16 cellular contexts compared by ENCODE assay signal in genomic region chr11:15783619-15784018, GRCh38.
"Had no signal": no experiment of that assay in that cellular context is flagged by ENCODE, and none has a peak within 500 bp of the region (broad histone marks: within the 10 kb centered on the region; RNA-seq: fewer than 3 reads in every experiment).

No MANE protein-coding gene starts in this region.

- H3K27ac Mint-ChIP-seq: activated CD4-positive, alpha-beta T cell treated with anti-CD3 and anti-CD28 coated beads, Interleukin-2, amount 10 ng/mL, durations not matched to agents 7 days and 5 days; activated naive CD4-positive, alpha-beta T cell treated with anti-CD3 and anti-CD28 coated beads, Interleukin-2, amount 10 ng/mL, durations not matched to agents 7 days and 5 days had no signal

- DNase-seq: activated CD4-positive, alpha-beta T cell treated with anti-CD3 and anti-CD28 coated beads, Interleukin-2, amount 10 ng/mL, durations not matched to agents 7 days and 5 days; activated CD8-positive, alpha-beta memory T cell treated with anti-CD3 and anti-CD28 coated beads, Interleukin-2, amount 50 U/mL, for 4 hours; activated naive CD4-positive, alpha-beta T cell treated with anti-CD3 and anti-CD28 coated beads, Interleukin-2, amount 10 ng/mL, durations not matched to agents 7 days and 5 days; activated T-cell treated with anti-CD3 and anti-CD28 coated beads, Interleukin-2, amount 50 U/mL, for 4 hours; cerebellar nuclear complex; cortex of kidney; kidney; occipital lobe; retina; stimulated activated CD4-positive, alpha-beta T cell treated with anti-CD3 and anti-CD28 coated beads, Interleukin-2, amount 100 ng/mL, for 24 hours; stimulated activated naive CD4-positive, alpha-beta T cell treated with Interleukin-2 at 50 U/mL for 16 hours; T1000; tibial artery had no signal

- H3K4me1 Mint-ChIP-seq: activated CD4-positive, alpha-beta T cell treated with anti-CD3 and anti-CD28 coated beads, Interleukin-2, amount 10 ng/mL, durations not matched to agents 7 days and 5 days; activated naive CD4-positive, alpha-beta T cell treated with anti-CD3 and anti-CD28 coated beads, Interleukin-2, amount 10 ng/mL, durations not matched to agents 7 days and 5 days had no signal

- H3K36me3 ChIP-seq: ascending aorta, tibial artery had no signal

- H3K27ac ChIP-seq: ascending aorta, hepatocyte, tibial artery had no signal

- H3K27me3 ChIP-seq: ascending aorta, hepatocyte, tibial artery had no signal

- ATAC-seq: activated T-cell treated with anti-CD3 and anti-CD28 coated beads, Interleukin-2, amount 50 U/mL, for 4 hours; left lobe of liver had no signal

- H3K27me3 Mint-ChIP-seq: activated CD4-positive, alpha-beta T cell treated with anti-CD3 and anti-CD28 coated beads, Interleukin-2, amount 10 ng/mL, durations not matched to agents 7 days and 5 days; activated naive CD4-positive, alpha-beta T cell treated with anti-CD3 and anti-CD28 coated beads, Interleukin-2, amount 10 ng/mL, durations not matched to agents 7 days and 5 days had no signal

- H3K9me3 Mint-ChIP-seq: activated CD4-positive, alpha-beta T cell treated with anti-CD3 and anti-CD28 coated beads, Interleukin-2, amount 10 ng/mL, durations not matched to agents 7 days and 5 days; activated naive CD4-positive, alpha-beta T cell treated with anti-CD3 and anti-CD28 coated beads, Interleukin-2, amount 10 ng/mL, durations not matched to agents 7 days and 5 days; activated T-cell treated with anti-CD3 and anti-CD28 coated beads, Interleukin-2, amount 50 U/mL, for 4 hours had no signal

- H3K79me2 ChIP-seq: hepatocyte had no signal

- H3K36me3 Mint-ChIP-seq: activated naive CD4-positive, alpha-beta T cell treated with anti-CD3 and anti-CD28 coated beads, Interleukin-2, amount 10 ng/mL, durations not matched to agents 7 days and 5 days had no signal

- H2AFZ ChIP-seq: hepatocyte had no signal

- H3K4me2 ChIP-seq: hepatocyte had no signal

- H3K4me3 ChIP-seq: ascending aorta, hepatocyte, tibial artery had no signal

- H3K4me1 ChIP-seq: ascending aorta had no signal

- H3K4me3 Mint-ChIP-seq: activated CD4-positive, alpha-beta T cell treated with anti-CD3 and anti-CD28 coated beads, Interleukin-2, amount 10 ng/mL, durations not matched to agents 7 days and 5 days; activated naive CD4-positive, alpha-beta T cell treated with anti-CD3 and anti-CD28 coated beads, Interleukin-2, amount 10 ng/mL, durations not matched to agents 7 days and 5 days; activated T-cell treated with anti-CD3 and anti-CD28 coated beads, Interleukin-2, amount 50 U/mL, for 4 hours had no signal
